Comparison of ENCODE assay signal across 8 cellular contexts in the genomic region with DNA sequence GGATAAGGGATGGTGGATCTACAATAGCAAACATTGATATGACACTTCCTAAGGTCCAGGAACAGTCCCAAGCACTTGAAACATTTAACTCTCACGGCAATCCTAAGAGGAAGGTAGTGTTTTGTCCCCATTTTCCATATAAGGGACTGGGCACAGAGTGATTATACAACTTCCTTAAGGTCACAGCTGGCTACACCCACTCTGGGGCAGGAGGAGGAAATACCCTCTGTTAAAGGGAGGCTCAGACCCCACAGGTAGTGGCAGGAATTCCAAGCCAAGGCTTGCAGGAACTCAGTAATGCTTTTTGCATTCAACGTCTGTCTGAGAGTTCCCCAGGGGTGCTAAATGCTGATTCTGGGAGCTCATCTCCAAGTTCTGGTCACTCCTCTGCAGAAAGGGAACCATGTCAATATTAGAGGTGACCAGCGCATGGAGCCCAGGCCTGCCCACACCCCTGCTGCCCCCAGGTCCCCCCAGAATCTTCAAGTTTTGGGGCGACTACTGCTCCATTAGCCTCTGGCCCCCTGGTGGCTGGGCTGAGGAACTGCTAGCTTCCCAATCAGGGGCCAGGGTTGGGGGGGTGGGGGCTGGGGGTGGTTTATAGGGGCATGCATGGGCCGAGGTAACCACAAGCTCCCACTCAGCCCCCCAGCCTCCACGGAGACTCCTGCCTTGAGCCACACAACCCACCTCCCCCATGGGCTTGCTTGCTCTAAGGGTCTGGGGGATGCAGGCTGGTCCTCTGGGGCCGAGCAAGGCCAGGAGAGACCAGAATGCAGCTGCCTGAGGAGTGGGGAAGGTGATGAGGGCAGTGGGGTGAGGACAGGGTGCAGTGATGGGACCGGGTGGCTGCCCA. TPM values are rescaled to one million over a fixed set of nuclear protein-coding genes. Genes with fewer than 3 reads are reported as not detected.
DNase-seq lines count a peak whose midpoint lies in the region; ATAC-seq, FAIRE-seq and TF ChIP-seq lines count a peak whose summit lies in the region.

No MANE protein-coding gene starts in this region.

- H3K27ac ChIP-seq in A549 (no peak overlapping the region), VCaP (no peak overlapping the region), right cardiac atrium (ENCODE audit: low read length) (no peak overlapping the region)

- TF ChIP-seq POLR2A in A549 (IDR thresholded peaks at IDR 0.05; ENCODE audit: low read length) = no peak

- H3K27me3 ChIP-seq in right cardiac atrium (ENCODE audit: control insufficient read depth, insufficient read depth) = no peaks in the 10 kb centered on the region

- ATAC-seq in A549 (peak; percentile 12 to 66; a peak in 4 of 6 replicates), GM18502 (IDR thresholded peaks at IDR 0.05; ENCODE audit: poor library complexity, unreplicated experiment) (peak; percentile 47), right cardiac atrium (peak; percentile 3 to 10), HG03025 (IDR thresholded peaks at IDR 0.05; ENCODE audit: low FRiP score, unreplicated experiment) (no peak), GM19455 (IDR thresholded peaks at IDR 0.05; ENCODE audit: unreplicated experiment) (no peak)

- intact Hi-C loops in right cardiac atrium (cut with DNase I) = no loop called here

- POLR2A ChIA-PET in A549 (lab: Yijun Ruan, JAX) = interaction anchor here (0.6 to 2.8 kb wide), 2 partner anchors 10 to 557 kb away, joined by 3 to 9 read pairs; no protein-coding TSS in a partner anchor

- DNase-seq in A549 (ENCODE audit: low read depth in 1 of 2, low spot score in 1 of 2) (peak in 1 of 2 experiments; percentile 47), right cardiac atrium (peak in 2 of 3 donors; percentile 15 to 42), SIG-M5 treated with dmso at 0.1 percent for 504 hours (lab: John Stamatoyannopoulos, UW; ENCODE audit: unreplicated experiment) (no peak), iPS-NIHi7 (ENCODE audit: extremely low spot score) (no peak)

- no peaks in the 10 kb centered on the region for H3K4me1 ChIP-seq in A549
- H3K4me1 ChIP-seq in right cardiac atrium (ENCODE audit: control insufficient read depth, insufficient read depth, low read length) = no peaks in the 10 kb centered on the region

- no peaks in the 10 kb centered on the region for H3K9me3 ChIP-seq in A549
- no peaks in the 10 kb centered on the region for H3K9me3 ChIP-seq in right cardiac atrium (ENCODE audit: control insufficient read depth, low read length)

- no peak for TF ChIP-seq RAD21 in A549 (conservative IDR thresholded peaks at IDR 0.05 in 1 of 2, IDR thresholded peaks at IDR 0.05 in 1 of 2)

- TF ChIP-seq CTCF in A549 (IDR thresholded peaks at IDR 0.05) (peak; percentile 63), VCaP (conservative IDR thresholded peaks at IDR 0.05) (peak; percentile 76)

- 27% methylated on average over 4 of the region's 8 CpGs for WGBS in A549 (ENCODE audit: missing lambda C conversion rate)
- 28% methylated on average over 8 of the region's 8 CpGs for WGBS in right cardiac atrium

- no peak overlapping the region for H3K4me3 ChIP-seq in A549
- no peak overlapping the region for H3K4me3 ChIP-seq in right cardiac atrium (ENCODE audit: low read length)

- TF ChIP-seq EP300 in A549 (IDR thresholded peaks at IDR 0.05) = no peak

- FAIRE-seq in A549 (lab: Jason Lieb, UNC) = no peak

- CTCF ChIA-PET in A549 (lab: Yijun Ruan, JAX) = interaction anchor here (0.6 to 6.0 kb wide), 27 partner anchors 9 to 172 kb away, joined by 3 to 77 read pairs (median 6); a partner anchor contains a TSS

- H3K4me2 ChIP-seq in A549 = no peak overlapping the region

TF ChIP-seq in A549, 52 proteins besides CTCF, POLR2A, EP300 and RAD21:
- TF ChIP-seq SMC3 (IDR thresholded peaks at IDR 0.05) = peak; percentile 43
- TF ChIP-seq JUN (IDR thresholded peaks at IDR 0.05) = no peak

RNA-seq across cellular contexts. Expression of a gene that starts 11.1 kb away (rescaled TPM):
- 14.4 and 15.6 TPM in 2 replicates for polyA plus RNA-seq in A549 (2011; rRNA removed)
- polyA plus RNA-seq in A549 (2012; cell fraction: cytosol; rRNA removed) = 24.0 and 25.3 TPM in 2 replicates
- 77.0 and 87.1 TPM in 2 replicates for polyA plus RNA-seq in A549 (2012; cell fraction: nucleus; rRNA removed)
- 22.2 to 33.8 TPM (median 31.8 TPM) in 3 replicates for polyA plus RNA-seq in A549 (2017; fragmentation: RNase III; extraction: RNeasy Plus Mini Kit Qiagen cat#74134 plus additional on column Dnase treatment)
- polyA minus RNA-seq in A549 (2011; rRNA and poly(A)+ RNA removed) = 24.1 and 32.6 TPM in 2 replicates
- total RNA-seq in right cardiac atrium = 100 to 1,000 TPM; 263 to 321 (median 294) TPM
- 179 TPM for polyA plus RNA-seq in right cardiac atrium

RNA-seq across cellular contexts. Expression of a gene that starts 11.8 kb away (rescaled TPM):
- polyA plus RNA-seq in A549 (2011; rRNA removed) (0.49 and 0.83 TPM in 2 replicates), A549 (2017; fragmentation: RNase III; extraction: RNeasy Plus Mini Kit Qiagen cat#74134 plus additional on column Dnase treatment) (0.35 to 0.83 TPM (median 0.72 TPM) in 3 replicates), right cardiac atrium (28.7 TPM)
- polyA plus RNA-seq in A549 (2012; cell fraction: cytosol; rRNA removed) = 0.54 and 0.75 TPM in 2 replicates
- polyA plus RNA-seq in A549 (2012; cell fraction: nucleus; rRNA removed) = 4.5 and 6.0 TPM in 2 replicates
- polyA minus RNA-seq in A549 (2011; rRNA and poly(A)+ RNA removed) = 0.17 TPM in 1 of 2 replicates, not detected in the other
- 10 to 100 TPM; 16.7 to 47.6 (median 28.1) TPM for total RNA-seq in right cardiac atrium

RNA-seq across cellular contexts. Expression of a gene that starts 16.4 kb away (rescaled TPM):
- polyA plus RNA-seq in A549 (2011; rRNA removed) = 0.31 and 0.33 TPM in 2 replicates
- 0.40 and 0.45 TPM in 2 replicates for polyA plus RNA-seq in A549 (2012; cell fraction: cytosol; rRNA removed)
- 3.2 and 3.3 TPM in 2 replicates for polyA plus RNA-seq in A549 (2012; cell fraction: nucleus; rRNA removed)
- polyA plus RNA-seq in A549 (2017; fragmentation: RNase III; extraction: RNeasy Plus Mini Kit Qiagen cat#74134 plus additional on column Dnase treatment) = 0.26 to 0.42 TPM (median 0.37 TPM) in 3 replicates
- 0.44 and 0.83 TPM in 2 replicates for polyA minus RNA-seq in A549 (2011; rRNA and poly(A)+ RNA removed)
- total RNA-seq in right cardiac atrium = 1 to 10 TPM; 1.8 to 3.4 (median 3.1) TPM
- 3.4 TPM for polyA plus RNA-seq in right cardiac atrium

RNA-seq across cellular contexts. Expression of a gene that starts 16.7 kb away (rescaled TPM):
- polyA plus RNA-seq in A549 (2011; rRNA removed) = 9.0 and 10.2 TPM in 2 replicates
- 13.2 and 20.6 TPM in 2 replicates for polyA plus RNA-seq in A549 (2012; cell fraction: cytosol; rRNA removed)
- 25.5 and 46.9 TPM in 2 replicates for polyA plus RNA-seq in A549 (2012; cell fraction: nucleus; rRNA removed)
- 11.8 to 15.1 TPM (median 14.8 TPM) in 3 replicates for polyA plus RNA-seq in A549 (2017; fragmentation: RNase III; extraction: RNeasy Plus Mini Kit Qiagen cat#74134 plus additional on column Dnase treatment)
- polyA minus RNA-seq in A549 (2011; rRNA and poly(A)+ RNA removed) = 4.2 and 6.5 TPM in 2 replicates
- 100 to 1,000 TPM in 2 of 4 donors, 10 to 100 TPM in 2; 92.6 to 145 (median 101) TPM for total RNA-seq in right cardiac atrium
- polyA plus RNA-seq in right cardiac atrium = 115 TPM

RNA-seq across cellular contexts. Expression of a gene that starts 37.4 kb away (rescaled TPM):
- 13.3 and 18.4 TPM in 2 replicates for polyA plus RNA-seq in A549 (2011; rRNA removed)
- polyA plus RNA-seq in A549 (2012; cell fraction: cytosol; rRNA removed) = 15.2 and 19.4 TPM in 2 replicates
- 110 and 137 TPM in 2 replicates for polyA plus RNA-seq in A549 (2012; cell fraction: nucleus; rRNA removed)
- 15.4 to 21.2 TPM (median 18.8 TPM) in 3 replicates for polyA plus RNA-seq in A549 (2017; fragmentation: RNase III; extraction: RNeasy Plus Mini Kit Qiagen cat#74134 plus additional on column Dnase treatment)
- 25.5 and 39.6 TPM in 2 replicates for polyA minus RNA-seq in A549 (2011; rRNA and poly(A)+ RNA removed)
- total RNA-seq in right cardiac atrium = 10 to 100 TPM; 12.1 to 19.0 (median 15.1) TPM
- 13.4 TPM for polyA plus RNA-seq in right cardiac atrium

Comparison
In these comparisons a context has a peak if more than half of its experiments do, and no peak if none do; other contexts are left out.
1. ATAC-seq: peak in A549 (2 of 2), GM18502 (single experiment) and right cardiac atrium (2 of 2); none in HG03025 (single experiment) and GM19455 (single experiment).
2. DNase-seq: peak in right cardiac atrium (2 of 3); none in SIG-M5 treated with dmso at 0.1 percent for 504 hours (single experiment) and iPS-NIHi7 (single experiment).